24 cellular contexts compared by ENCODE assay signal in genomic region chr4:723706-724105, GRCh38. TPM values are rescaled to one million over a fixed set of nuclear protein-coding genes. Genes with fewer than 3 reads are reported as not detected.
DNase-seq lines count a peak whose midpoint lies in the region; ATAC-seq and TF ChIP-seq lines count a peak whose summit lies in the region.
"Had no signal": no experiment of that assay in that cellular context is flagged by ENCODE, and none has a peak within 500 bp of the region (broad histone marks: within the 10 kb centered on the region; RNA-seq: fewer than 3 reads in every experiment).

No MANE protein-coding gene starts in this region.

- intact Hi-C loops in colonic mucosa (cut with DNase I) (no loop called here), ascending aorta (cut with DNase I) (no loop called here)

- TF ChIP-seq CTCF in colonic mucosa (IDR thresholded peaks at IDR 0.05), result no peak
- TF ChIP-seq CTCF in retinal pigment epithelial cell (conservative IDR thresholded peaks at IDR 0.05; ENCODE audit: low read depth, low read length), result no peak
- no peak for TF ChIP-seq CTCF in ascending aorta (IDR thresholded peaks at IDR 0.05)
- TF ChIP-seq CTCF in nephron progenitor cell (IDR thresholded peaks at IDR 0.05), result no peak

- H3K27ac ChIP-seq in colonic mucosa (peak overlapping the region; percentile 22), ascending aorta (no peak overlapping the region)
- no peak overlapping the region for H3K27ac ChIP-seq in CD8-positive, alpha-beta memory T cell (ENCODE audit: low read depth, low read length)
- H3K27ac ChIP-seq: brain microvascular endothelial cell, esophagus muscularis mucosa, gastroesophageal sphincter, sigmoid colon, SK-N-MC, WERI-Rb-1 had no signal

- H3K36me3 ChIP-seq in colonic mucosa (no peaks in the 10 kb centered on the region), ascending aorta (peaks cover 0 to 15% of the 10 kb centered on the region in 2 donors)
- no peaks in the 10 kb centered on the region for H3K36me3 ChIP-seq in CD8-positive, alpha-beta memory T cell (ENCODE audit: insufficient read depth, low read length)

- ATAC-seq in T-helper 17 cell (no peak), GM18870 (IDR thresholded peaks at IDR 0.05; ENCODE audit: unreplicated experiment) (no peak)
- ATAC-seq: gastroesophageal sphincter had no signal

- H3K4me1 ChIP-seq in colonic mucosa, result peaks cover 8% of the 10 kb centered on the region
- no peaks in the 10 kb centered on the region for H3K4me1 ChIP-seq in ascending aorta
- H3K4me1 ChIP-seq in CD8-positive, alpha-beta memory T cell (ENCODE audit: insufficient read depth, low read length), result no peaks in the 10 kb centered on the region

- no peak overlapping the region for H3K4me3 ChIP-seq in colonic mucosa
- H3K4me3 ChIP-seq in retinal pigment epithelial cell (ENCODE audit: low read length), result no peak overlapping the region
- no peak overlapping the region for H3K4me3 ChIP-seq in ascending aorta
- no peak overlapping the region for H3K4me3 ChIP-seq in CD8-positive, alpha-beta memory T cell (ENCODE audit: low read length)
- H3K4me3 ChIP-seq: esophagus muscularis mucosa, gastroesophageal sphincter, sigmoid colon, SK-N-MC, upper lobe of left lung had no signal

- POLR2A ChIA-PET in CD8-positive, alpha-beta memory T cell (lab: Charles Lee), result no interaction called here

- H3K27me3 ChIP-seq in colonic mucosa, result no peaks in the 10 kb centered on the region
- no peaks in the 10 kb centered on the region for H3K27me3 ChIP-seq in ascending aorta
- H3K27me3 ChIP-seq in CD8-positive, alpha-beta memory T cell (ENCODE audit: insufficient read depth, low read length, poor library complexity, severe bottlenecking), result no peaks in the 10 kb centered on the region
- H3K27me3 ChIP-seq: brain microvascular endothelial cell, esophagus muscularis mucosa, gastroesophageal sphincter, sigmoid colon, upper lobe of left lung had no signal

- peak overlapping the region in 1 of 2 donors; percentile 24 for H3K9ac ChIP-seq in colonic mucosa (ENCODE audit: low read depth in 2 of 2, low read length in 2 of 2)

- H3K27me3 Mint-ChIP-seq in T-helper 17 cell (no peaks in the 10 kb centered on the region), nephron progenitor cell (ENCODE audit: low read depth, poor library complexity) (no peaks in the 10 kb centered on the region)
- no peaks in the 10 kb centered on the region for H3K27me3 Mint-ChIP-seq in CD8-positive, alpha-beta memory T cell
- H3K27me3 Mint-ChIP-seq: activated naive CD8-positive, alpha-beta T cell had no signal

- H3K36me3 Mint-ChIP-seq in T-helper 17 cell (ENCODE audit: low read depth) (no peaks in the 10 kb centered on the region), nephron progenitor cell (ENCODE audit: low read depth) (peaks cover 71% of the 10 kb centered on the region)
- peaks cover 0 to 31% (median 2%) of the 10 kb centered on the region in 3 donors for H3K36me3 Mint-ChIP-seq in CD8-positive, alpha-beta memory T cell
- H3K36me3 Mint-ChIP-seq: activated naive CD8-positive, alpha-beta T cell had no signal

- H3K4me3 Mint-ChIP-seq in T-helper 17 cell (no peak overlapping the region), nephron progenitor cell (no peak overlapping the region)
- no peak overlapping the region for H3K4me3 Mint-ChIP-seq in CD8-positive, alpha-beta memory T cell
- H3K4me3 Mint-ChIP-seq: activated naive CD8-positive, alpha-beta T cell; CD14-positive monocyte had no signal

- H3K4me1 Mint-ChIP-seq in T-helper 17 cell, result peaks cover 15% of the 10 kb centered on the region
- peaks cover 0 to 33% (median 16%) of the 10 kb centered on the region in 3 donors for H3K4me1 Mint-ChIP-seq in CD8-positive, alpha-beta memory T cell
- H3K4me1 Mint-ChIP-seq in nephron progenitor cell, result peaks cover 24% of the 10 kb centered on the region

- DNase-seq in T-helper 17 cell (no peak), colonic mucosa (no peak), medulla oblongata (ENCODE audit: extremely low spot score) (peak; percentile 32), retinal pigment epithelial cell (ENCODE audit: low read depth) (peak; percentile 5), ascending aorta (ENCODE audit: low spot score in 2 of 2) (no peak), nephron progenitor cell (no peak)
- DNase-seq in CD8-positive, alpha-beta memory T cell, result no peak
- DNase-seq: brain microvascular endothelial cell; effector memory CD4-positive, alpha-beta T cell; kidney; NCI-H1048; NCI-H2029; NCI-H526 treated with DMSO at 0.1 percent for 48 hours; sigmoid colon; T-helper 2 cell; WERI-Rb-1 had no signal

- H3K27ac Mint-ChIP-seq in T-helper 17 cell (peak overlapping the region; percentile 32), nephron progenitor cell (no peak overlapping the region)
- peak overlapping the region in 2 of 8 donors; percentile 42 to 78 for H3K27ac Mint-ChIP-seq in CD8-positive, alpha-beta memory T cell
- H3K27ac Mint-ChIP-seq: activated naive CD8-positive, alpha-beta T cell had no signal

- CTCF ChIA-PET in CD8-positive, alpha-beta memory T cell (lab: Charles Lee), result interaction anchor here (1.0 kb wide), 1 partner anchor 19 kb away, joined by 3 read pairs; no protein-coding TSS in a partner anchor

- H3K9me3 Mint-ChIP-seq in CD8-positive, alpha-beta memory T cell, result peaks cover 0 to 1% (median 0%) of the 10 kb centered on the region in 5 donors
- H3K9me3 Mint-ChIP-seq in nephron progenitor cell, result no peaks in the 10 kb centered on the region

- no peaks in the 10 kb centered on the region for H3K9me3 ChIP-seq in T-helper 17 cell (ENCODE audit: control insufficient read depth, low read length, poor library complexity, severe bottlenecking)
- no peaks in the 10 kb centered on the region for H3K9me3 ChIP-seq in colonic mucosa
- no peaks in the 10 kb centered on the region for H3K9me3 ChIP-seq in ascending aorta
- no peaks in the 10 kb centered on the region for H3K9me3 ChIP-seq in CD8-positive, alpha-beta memory T cell (ENCODE audit: low read length)
- H3K9me3 ChIP-seq: esophagus muscularis mucosa, gastroesophageal sphincter, sigmoid colon, upper lobe of left lung had no signal

RNA-seq across cellular contexts. Expression of gene PCGF3, which starts 18.1 kb away (rescaled TPM):
- total RNA-seq in T-helper 17 cell, result 10 to 100 TPM; 31.3 to 38.0 TPM
- total RNA-seq in colonic mucosa, result 10 to 100 TPM; 50.8 to 53.2 TPM
- total RNA-seq in ascending aorta, result 124 TPM
- total RNA-seq in CD8-positive, alpha-beta memory T cell, result 10 to 100 TPM; 24.7 to 26.1 TPM
- 4.8 TPM for polyA plus RNA-seq in CD8-positive, alpha-beta memory T cell

RNA-seq across cellular contexts. Expression of gene SLC49A3, which starts 34.8 kb away (rescaled TPM):
- total RNA-seq in T-helper 17 cell, result 1 to 10 TPM; 1.1 to 2.7 TPM
- 1 to 10 TPM; 7.1 to 8.4 TPM for total RNA-seq in colonic mucosa
- 17.7 TPM for total RNA-seq in ascending aorta
- total RNA-seq in CD8-positive, alpha-beta memory T cell, result 1 to 10 TPM in 1 of 2 experiments, under 1 TPM in 1; 0.80 to 1.1 TPM
- polyA plus RNA-seq in CD8-positive, alpha-beta memory T cell, result 0.52 TPM
- total RNA-seq: RPMI7951 had no signal

RNA-seq across cellular contexts. Expression of gene MYL5, which starts 49.4 kb away (rescaled TPM):
- 10 to 100 TPM; 20.3 to 22.9 TPM for total RNA-seq in T-helper 17 cell
- 10 to 100 TPM; 17.3 to 53.6 TPM for total RNA-seq in colonic mucosa
- 1.1 TPM for total RNA-seq in ascending aorta
- 10 to 100 TPM; 17.1 to 19.5 TPM for total RNA-seq in CD8-positive, alpha-beta memory T cell
- 5.2 TPM for polyA plus RNA-seq in CD8-positive, alpha-beta memory T cell

RNA-seq across cellular contexts. Expression of gene ATP5ME, which starts 49.6 kb away (rescaled TPM):
- 100 to 1,000 TPM in 1 of 2 donors, 10 to 100 TPM in 1; 98.4 to 120 TPM for total RNA-seq in T-helper 17 cell
- 100 to 1,000 TPM; 416 to 553 TPM for total RNA-seq in colonic mucosa
- not detected for total RNA-seq in ascending aorta
- 100 to 1,000 TPM; 284 to 291 TPM for total RNA-seq in CD8-positive, alpha-beta memory T cell
- polyA plus RNA-seq in CD8-positive, alpha-beta memory T cell, result 441 TPM

Comparison
In these comparisons a context has a peak if more than half of its experiments do, and no peak if none do; other contexts are left out.
1. DNase-seq: peak in medulla oblongata (single experiment) and retinal pigment epithelial cell (single experiment); none in T-helper 17 cell (0 of 3), colonic mucosa (single experiment), ascending aorta (0 of 2), CD8-positive, alpha-beta memory T cell (0 of 5) and nephron progenitor cell (single experiment).